32 cellular contexts compared by ENCODE assay signal in genomic region chr3:31027914-31028313, GRCh38.
"Had no signal": no experiment of that assay in that cellular context is flagged by ENCODE, and none has a peak within 500 bp of the region (broad histone marks: within the 10 kb centered on the region; RNA-seq: fewer than 3 reads in every experiment).

No MANE protein-coding gene starts in this region.

- ATAC-seq: naive thymus-derived CD8-positive, alpha-beta T cell; natural killer cell treated with Interleukin-12 subunit alpha and Interleukin-12 subunit beta and Interleukin-15 and Interleukin-18, amount 100 ng/mL, for 72 hours; psoas muscle; right cardiac atrium; right lobe of liver; stimulated activated memory B cell treated with anti-CD40 and anti-IgM and Interleukin-4, amounts not matched to agents 10 μg/mL and 1 μg/mL and 100 μg/mL, for 72 hours; stimulated activated naive CD8-positive, alpha-beta T cell treated with anti-CD3 and anti-CD28 coated beads, Interleukin-15, amount 100 ng/mL, for 72 hours; stimulated activated naive CD8-positive, alpha-beta T cell treated with anti-CD3 and anti-CD28 coated beads, Interleukin-15, Interleukin-2, amounts not matched to agents 100 U/mL and 50 U/mL, for 24 hours; upper lobe of right lung had no signal

- H3K36me3 Mint-ChIP-seq: natural killer cell treated with Interleukin-12 subunit alpha and Interleukin-12 subunit beta and Interleukin-15 and Interleukin-18, amount 100 ng/mL, for 72 hours; stimulated activated memory B cell treated with anti-CD40 and anti-IgM and Interleukin-4, amounts not matched to agents 10 μg/mL and 1 μg/mL and 100 μg/mL, for 72 hours; type B pancreatic cell had no signal

- H3K4me1 ChIP-seq: psoas muscle, right lobe of liver, sigmoid colon, suprapubic skin, testis, transverse colon, upper lobe of right lung, uterus had no signal

- H3K36me3 ChIP-seq: neutrophil, ovary, right lobe of liver, sigmoid colon, suprapubic skin, tibial artery, transverse colon, upper lobe of right lung, uterus had no signal

- H3K9me3 ChIP-seq: neutrophil, ovary, right lobe of liver, testis, upper lobe of right lung had no signal

- H3K27me3 ChIP-seq: neutrophil, ovary, right lobe of liver, sigmoid colon, suprapubic skin, testis, tibial artery, transverse colon, upper lobe of right lung, uterus had no signal

- H3K9me3 Mint-ChIP-seq: natural killer cell treated with Interleukin-12 subunit alpha and Interleukin-12 subunit beta and Interleukin-15 and Interleukin-18, amount 100 ng/mL, for 72 hours; stimulated activated memory B cell treated with anti-CD40 and anti-IgM and Interleukin-4, amounts not matched to agents 10 μg/mL and 1 μg/mL and 100 μg/mL, for 72 hours; stimulated activated naive CD8-positive, alpha-beta T cell treated with anti-CD3 and anti-CD28 coated beads, Interleukin-15, amount 100 ng/mL, for 72 hours had no signal

- H3K27ac ChIP-seq: neutrophil, ovary, parathyroid adenoma, psoas muscle, right lobe of liver, sigmoid colon, suprapubic skin, testis, tibial artery, transverse colon, upper lobe of right lung, uterus had no signal

- H3K27me3 Mint-ChIP-seq: naive thymus-derived CD8-positive, alpha-beta T cell; progenitor cell of endocrine pancreas; stimulated activated memory B cell treated with anti-CD40 and anti-IgM and Interleukin-4, amounts not matched to agents 10 μg/mL and 1 μg/mL and 100 μg/mL, for 72 hours; stimulated activated naive CD8-positive, alpha-beta T cell treated with anti-CD3 and anti-CD28 coated beads, Interleukin-15, amount 100 ng/mL, for 72 hours; type B pancreatic cell had no signal

- H3K4me3 ChIP-seq: ovary, psoas muscle, right lobe of liver, sigmoid colon, suprapubic skin, testis, tibial artery, transverse colon, upper lobe of right lung, uterus had no signal

- DNase-seq: naive thymus-derived CD8-positive, alpha-beta T cell; nephron progenitor cell; nucleus accumbens; ovary; posterior cingulate gyrus; psoas muscle; right cardiac atrium; right lobe of liver; sigmoid colon; small intestine; stimulated activated CD4-positive, alpha-beta T cell treated with anti-CD3 and anti-CD28 coated beads, Interleukin-15, amount 100 ng/mL, for 24 hours; stimulated activated CD4-positive, alpha-beta T cell treated with anti-CD3 and anti-CD28 coated beads, Interleukin-2, amount 100 ng/mL, for 24 hours; stimulated activated CD4-positive, alpha-beta T cell treated with anti-CD3 and anti-CD28 coated beads, Interleukin-2, amount 100 ng/mL, for 48 hours; stimulated activated CD4-positive, alpha-beta T cell treated with anti-CD3 and anti-CD28 coated beads, Interleukin-4, amount 100 ng/mL, for 4 hours; stimulated activated CD8-positive, alpha-beta memory T cell treated with anti-CD3 and anti-CD28 coated beads, Interleukin-4, amount 100 ng/mL, for 48 hours; stimulated activated naive CD4-positive, alpha-beta T cell; stimulated activated naive CD8-positive, alpha-beta T cell treated with anti-CD3 and anti-CD28 coated beads, Interleukin-15, amount 100 ng/mL, for 72 hours; stimulated activated naive CD8-positive, alpha-beta T cell treated with anti-CD3 and anti-CD28 coated beads, Interleukin-15, Interleukin-2, amounts not matched to agents 100 U/mL and 50 U/mL, for 24 hours; substantia nigra; testis; tibial artery; transverse colon; upper lobe of right lung; uterus had no signal

- H3K9ac ChIP-seq: parathyroid adenoma had no signal

- H3K27ac Mint-ChIP-seq: naive thymus-derived CD8-positive, alpha-beta T cell; natural killer cell treated with Interleukin-12 subunit alpha and Interleukin-12 subunit beta and Interleukin-15 and Interleukin-18, amount 100 ng/mL, for 72 hours; nephron progenitor cell; progenitor cell of endocrine pancreas; stimulated activated memory B cell treated with anti-CD40 and anti-IgM and Interleukin-4, amounts not matched to agents 10 μg/mL and 1 μg/mL and 100 μg/mL, for 72 hours; stimulated activated naive CD8-positive, alpha-beta T cell treated with anti-CD3 and anti-CD28 coated beads, Interleukin-15, amount 100 ng/mL, for 72 hours; type B pancreatic cell had no signal

- H3K4me1 Mint-ChIP-seq: naive thymus-derived CD8-positive, alpha-beta T cell; neural crest cell; stimulated activated memory B cell treated with anti-CD40 and anti-IgM and Interleukin-4, amounts not matched to agents 10 μg/mL and 1 μg/mL and 100 μg/mL, for 72 hours; stimulated activated naive CD8-positive, alpha-beta T cell treated with anti-CD3 and anti-CD28 coated beads, Interleukin-15, amount 100 ng/mL, for 72 hours had no signal

- H3K4me3 Mint-ChIP-seq: naive thymus-derived CD8-positive, alpha-beta T cell; natural killer cell treated with Interleukin-12 subunit alpha and Interleukin-12 subunit beta and Interleukin-15 and Interleukin-18, amount 100 ng/mL, for 72 hours; nephron progenitor cell; neural crest cell; stimulated activated memory B cell treated with anti-CD40 and anti-IgM and Interleukin-4, amounts not matched to agents 10 μg/mL and 1 μg/mL and 100 μg/mL, for 72 hours; stimulated activated naive CD8-positive, alpha-beta T cell treated with anti-CD3 and anti-CD28 coated beads, Interleukin-15, amount 100 ng/mL, for 72 hours; type B pancreatic cell had no signal
